In genomic region chr6:24761193-24761835, GRCh38 we compare ENCODE assay signal across 1 cellular context.
TF ChIP-seq lines count a peak whose summit lies in the region.

No MANE protein-coding gene starts in this region.

TF ChIP-seq in HEK293, 187 proteins besides CTCF, POLR2A, EP300 and RAD21 (continued from another document):
- TF ChIP-seq INSM2 (tag by site-specific recombination; IDR thresholded peaks at IDR 0.05) (no peak), ZBTB44 (tag by site-specific recombination; IDR thresholded peaks at IDR 0.05) (peak; percentile 81), ZNF624 (tag by site-specific recombination; IDR thresholded peaks at IDR 0.05) (no peak), ZNF777 (tag by site-specific recombination; IDR thresholded peaks at IDR 0.05; ENCODE audit: borderline replicate concordance) (no peak), KLF1 (tag by site-specific recombination; IDR thresholded peaks at IDR 0.05) (peak; percentile 63; the same call in 1 of the 2 replicates)
